In the genomic region with DNA sequence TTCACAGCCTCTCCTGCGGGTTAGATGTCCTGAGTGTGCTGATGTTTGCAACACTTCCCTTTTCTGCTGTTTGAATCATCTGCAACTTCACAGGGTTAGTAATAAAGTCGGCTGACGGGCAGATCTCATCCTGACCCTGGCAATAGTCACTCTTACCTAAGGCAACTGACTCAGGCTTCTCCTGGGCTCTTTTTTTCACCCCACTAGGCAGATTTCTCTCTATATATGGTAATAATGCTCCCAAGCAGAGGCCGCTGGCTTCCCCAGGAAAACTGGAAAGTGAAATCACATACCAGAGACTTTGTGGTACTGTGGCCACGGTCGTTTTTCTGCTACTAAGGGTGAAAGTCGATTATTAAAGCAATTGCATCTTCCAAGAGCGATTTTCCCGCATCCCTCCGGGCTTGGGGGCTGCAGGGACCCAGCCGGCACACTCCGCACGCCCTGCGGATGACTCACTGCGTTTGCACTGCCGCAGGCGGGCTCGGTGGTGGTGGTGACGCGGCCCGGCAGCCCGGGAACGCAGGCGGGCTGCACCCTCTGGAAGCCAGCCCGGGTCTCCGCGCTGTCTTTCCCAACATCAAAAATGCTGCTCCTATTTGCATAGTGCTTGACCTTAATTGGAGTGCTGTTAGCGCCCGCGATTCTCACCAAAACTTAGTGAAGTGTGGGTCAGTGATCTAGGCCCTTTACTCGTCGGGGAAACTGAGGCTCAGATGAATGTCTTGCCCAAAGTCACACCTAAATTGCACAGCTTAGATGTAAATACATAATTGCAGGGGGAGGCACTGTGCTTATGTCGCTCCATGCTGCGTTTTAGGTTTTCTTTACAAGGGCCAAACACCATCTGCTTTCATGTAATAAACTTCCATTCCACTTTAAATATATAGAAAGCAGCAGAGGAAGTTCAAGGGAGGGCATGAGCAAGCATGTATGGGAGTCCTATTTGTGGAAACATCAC, we compare ENCODE assay signal across 8 cellular contexts. TPM values are rescaled to one million over a fixed set of nuclear protein-coding genes. Genes with fewer than 3 reads are reported as not detected.
DNase-seq lines count a peak whose midpoint lies in the region; ATAC-seq, FAIRE-seq and TF ChIP-seq lines count a peak whose summit lies in the region.

No MANE protein-coding gene starts in this region.

- H3K36me3 Mint-ChIP-seq in activated naive CD8-positive, alpha-beta T cell treated with anti-CD3 and anti-CD28 coated beads, Interleukin-2, amount 10 ng/mL, durations not matched to agents 7 days and 5 days = no peaks in the 10 kb centered on the region

- peak; percentile 81 for ATAC-seq in HG03378 (IDR thresholded peaks at IDR 0.05; ENCODE audit: unreplicated experiment)
- peak; percentile 75 for ATAC-seq in activated naive CD8-positive, alpha-beta T cell treated with anti-CD3 and anti-CD28 coated beads, Interleukin-2, amount 10 ng/mL, durations not matched to agents 7 days and 5 days (ENCODE audit: low read depth)
- peak; percentile 85 to 93 (median 88) for ATAC-seq in pancreas

- no peak overlapping the region for H3K27ac Mint-ChIP-seq in activated naive CD8-positive, alpha-beta T cell treated with anti-CD3 and anti-CD28 coated beads, Interleukin-2, amount 10 ng/mL, durations not matched to agents 7 days and 5 days

- POLR2A ChIA-PET in activated naive CD8-positive, alpha-beta T cell treated with anti-CD3 and anti-CD28 coated beads, Interleukin-2, amount 10 ng/mL, durations not matched to agents 7 days and 5 days (lab: Charles Lee) = interaction anchor here (0.6 kb wide), 1 partner anchor 627 kb away, joined by 3 read pairs; no protein-coding TSS in a partner anchor

- no peaks in the 10 kb centered on the region for H3K9me3 ChIP-seq in pancreas

- peaks cover 0 to 6% (median 5%) of the 10 kb centered on the region in 3 donors for H3K4me1 ChIP-seq in pancreas

- no peaks in the 10 kb centered on the region for H3K36me3 ChIP-seq in pancreas

- H3K4me1 Mint-ChIP-seq in activated naive CD8-positive, alpha-beta T cell treated with anti-CD3 and anti-CD28 coated beads, Interleukin-2, amount 10 ng/mL, durations not matched to agents 7 days and 5 days = peaks cover 9% of the 10 kb centered on the region

- peak overlapping the region in 3 of 4 donors; percentile 18 to 50 (median 31) for H3K4me3 ChIP-seq in pancreas

- H3K4me3 Mint-ChIP-seq in activated naive CD8-positive, alpha-beta T cell treated with anti-CD3 and anti-CD28 coated beads, Interleukin-2, amount 10 ng/mL, durations not matched to agents 7 days and 5 days = peak overlapping the region; percentile 66

- H3K27ac ChIP-seq in pancreas = peak overlapping the region; percentile 18 to 73 (median 46)

- TF ChIP-seq CTCF in pancreas (IDR thresholded peaks at IDR 0.05) = no peak

- FAIRE-seq in RCC 7860 (lab: Jason Lieb, UNC) (peak; percentile 95), pancreas (lab: Jason Lieb, UNC) (peak; percentile 47)

- no peaks in the 10 kb centered on the region for H3K9me3 Mint-ChIP-seq in activated naive CD8-positive, alpha-beta T cell treated with anti-CD3 and anti-CD28 coated beads, Interleukin-2, amount 10 ng/mL, durations not matched to agents 7 days and 5 days

- intact Hi-C loops in cardiac septum (cut with DNase I) = loop anchor here (2.0 to 10.0 kb wide), 3 partner anchors 23 to 111 kb away; partner anchors contain the start of gene ITGB1
- intact Hi-C loops in pancreas (cut with DNase I) = loop anchor here in 2 of 3 donors (5.0 kb wide), 1 partner anchor 208 kb away; no protein-coding TSS in a partner anchor

- WGBS in pancreas, 2 donors = 4 to 11% methylated on average over 34 of the region's 34 CpGs

- DNase-seq in activated T-cell treated with anti-CD3 and anti-CD28 coated beads for 48 hours (ENCODE audit: low read depth) = peak; percentile 37
- no peak for DNase-seq in activated T-cell treated with anti-CD3 and anti-CD28 coated beads for 4 hours
- DNase-seq in RCC 7860 (ENCODE audit: low spot score) = peak; percentile 98
- peak; percentile 45 for DNase-seq in activated naive CD8-positive, alpha-beta T cell treated with anti-CD3 and anti-CD28 coated beads, Interleukin-2, amount 10 ng/mL, durations not matched to agents 7 days and 5 days
- peak; percentile 81 for DNase-seq in cardiac septum (ENCODE audit: low spot score)
- DNase-seq in pancreas = peak; percentile 61 to 86 (median 73)
- DNase-seq in COLO829 (ENCODE audit: low spot score) = no peak

- H3K27me3 Mint-ChIP-seq in activated naive CD8-positive, alpha-beta T cell treated with anti-CD3 and anti-CD28 coated beads, Interleukin-2, amount 10 ng/mL, durations not matched to agents 7 days and 5 days = peaks cover 9% of the 10 kb centered on the region

- H3K27me3 ChIP-seq in pancreas = no peaks in the 10 kb centered on the region

RNA-seq across cellular contexts. Expression of gene ITGB1, which starts 47.6 kb away (rescaled TPM):
- total RNA-seq in activated naive CD8-positive, alpha-beta T cell treated with anti-CD3 and anti-CD28 coated beads, Interleukin-2, amount 10 ng/mL, durations not matched to agents 7 days and 5 days = 10 to 100 TPM; 60.3 to 77.8 TPM
- 715 TPM for total RNA-seq in cardiac septum
- 100 to 1,000 TPM in 5 of 6 donors, 10 to 100 TPM in 1; 81.8 to 316 (median 125) TPM for total RNA-seq in pancreas
- 10 to 100 TPM; 44.0 to 97.3 TPM for polyA plus RNA-seq in pancreas

Comparison
In these comparisons a context has a peak if more than half of its experiments do, and no peak if none do; other contexts are left out.
1. DNase-seq: peak in activated T-cell treated with anti-CD3 and anti-CD28 coated beads for 48 hours (single experiment), RCC 7860 (single experiment), activated naive CD8-positive, alpha-beta T cell treated with anti-CD3 and anti-CD28 coated beads, Interleukin-2, amount 10 ng/mL, durations not matched to agents 7 days and 5 days (single experiment), cardiac septum (single experiment) and pancreas (6 of 6); none in activated T-cell treated with anti-CD3 and anti-CD28 coated beads for 4 hours (single experiment) and COLO829 (single experiment).
2. Peak in every context shown above with its lines, with median percentiles within 50 percentile points of each other: ATAC-seq.